ENCODE assay signal across 27 cellular contexts in genomic region chr10:80323298-80323697, GRCh38. TPM values are rescaled to one million over a fixed set of nuclear protein-coding genes. Genes with fewer than 3 reads are reported as not detected.
"Had no signal": no experiment of that assay in that cellular context is flagged by ENCODE, and none has a peak within 500 bp of the region (broad histone marks: within the 10 kb centered on the region; RNA-seq: fewer than 3 reads in every experiment).

No MANE protein-coding gene starts in this region.

- H3K4me3 ChIP-seq: Peyer's patch, SJSA1 had no signal

- H3K27ac Mint-ChIP-seq: activated CD4-positive, alpha-beta memory T cell treated with anti-CD3 and anti-CD28 coated beads for 36 hours; activated CD4-positive, alpha-beta T cell treated with anti-CD3 and anti-CD28 coated beads, Interleukin-2, amount 10 ng/mL, durations not matched to agents 24 days and 14 days; activated naive CD4-positive, alpha-beta T cell treated with anti-CD3 and anti-CD28 coated beads for 36 hours; activated naive CD8-positive, alpha-beta T cell had no signal

- H3K36me3 ChIP-seq: Peyer's patch, SJSA1 had no signal

- H3K27me3 ChIP-seq: Peyer's patch, SJSA1 had no signal

- H3K4me1 ChIP-seq: Peyer's patch had no signal

- H3K27ac ChIP-seq: Peyer's patch, RWPE1, SJSA1 had no signal

- DNase-seq: activated CD4-positive, alpha-beta memory T cell treated with anti-CD3 and anti-CD28 coated beads for 36 hours; activated CD4-positive, alpha-beta T cell treated with anti-CD3 and anti-CD28 coated beads, Interleukin-2, amount 10 ng/mL, durations not matched to agents 24 days and 14 days; activated CD4-positive, CD25-positive, alpha-beta regulatory T cell treated with anti-CD3 and anti-CD28 coated beads, Interleukin-2, amount 50 U/mL, for 72 hours; activated CD8-positive, alpha-beta memory T cell treated with anti-CD3 and anti-CD28 coated beads, Interleukin-2, amount 50 U/mL, for 48 hours; activated gamma-delta T cell; activated naive CD4-positive, alpha-beta T cell treated with anti-CD3 and anti-CD28 coated beads for 36 hours; activated T-cell treated with anti-CD3 and anti-CD28 coated beads, Interleukin-2, amount 50 U/mL, for 1 hour; amygdala; cerebellar nuclear complex; KG1; NCI-H1092 treated with DMSO at 0.1 percent for 48 hours; NCI-H1436 treated with DMSO at 0.1 percent for 48 hours; NCI-H187; NCI-H2081; NCI-H510A treated with DMSO at 0.1 percent for 48 hours; NK-92 treated with Interleukin-12 subunit alpha and Interleukin-12 subunit beta, amount 100 ng/mL, for 24 hours; Peyer's patch; Right ventricle myocardium superior; SW 1271 had no signal

- H3K4me3 Mint-ChIP-seq: activated CD4-positive, alpha-beta memory T cell treated with anti-CD3 and anti-CD28 coated beads for 36 hours; activated CD4-positive, alpha-beta T cell treated with anti-CD3 and anti-CD28 coated beads, Interleukin-2, amount 10 ng/mL, durations not matched to agents 24 days and 14 days; activated naive CD4-positive, alpha-beta T cell treated with anti-CD3 and anti-CD28 coated beads for 36 hours; activated naive CD8-positive, alpha-beta T cell had no signal

- H3K36me3 Mint-ChIP-seq: activated CD4-positive, alpha-beta memory T cell treated with anti-CD3 and anti-CD28 coated beads for 36 hours; activated naive CD8-positive, alpha-beta T cell had no signal

- H3K9me3 Mint-ChIP-seq: activated CD4-positive, alpha-beta memory T cell treated with anti-CD3 and anti-CD28 coated beads for 36 hours; activated CD4-positive, alpha-beta T cell treated with anti-CD3 and anti-CD28 coated beads, Interleukin-2, amount 10 ng/mL, durations not matched to agents 24 days and 14 days; activated naive CD4-positive, alpha-beta T cell treated with anti-CD3 and anti-CD28 coated beads for 36 hours had no signal

- H3K9me3 ChIP-seq: Peyer's patch, SJSA1 had no signal

- H3K4me1 Mint-ChIP-seq: activated CD4-positive, alpha-beta T cell treated with anti-CD3 and anti-CD28 coated beads, Interleukin-2, amount 10 ng/mL, durations not matched to agents 24 days and 14 days had no signal

- FAIRE-seq: colon had no signal

RNA-seq across cellular contexts. Expression of gene DYDC1, which starts 33.3 kb away (rescaled TPM):
- total RNA-seq: activated CD4-positive, alpha-beta memory T cell treated with anti-CD3 and anti-CD28 coated beads for 36 hours; activated CD4-positive, alpha-beta T cell treated with anti-CD3 and anti-CD28 coated beads, Interleukin-2, amount 10 ng/mL, durations not matched to agents 24 days and 14 days; activated naive CD4-positive, alpha-beta T cell treated with anti-CD3 and anti-CD28 coated beads for 36 hours; cardiac septum; LHCN-M2; MCF 10A; Peyer's patch; Right ventricle myocardium superior; SJSA1; T-helper 1 cell treated with Interleukin-12 subunit alpha and Interleukin-12 subunit beta and Interleukin-4 antibody, amounts not matched to agents 30 ng/mL and 1 ng/mL, for 36 hours had no signal

RNA-seq across cellular contexts. Expression of gene DYDC2, which starts 33.3 kb away (rescaled TPM):
- total RNA-seq: activated CD4-positive, alpha-beta memory T cell treated with anti-CD3 and anti-CD28 coated beads for 36 hours; activated CD4-positive, alpha-beta T cell treated with anti-CD3 and anti-CD28 coated beads, Interleukin-2, amount 10 ng/mL, durations not matched to agents 24 days and 14 days; activated naive CD4-positive, alpha-beta T cell treated with anti-CD3 and anti-CD28 coated beads for 36 hours; cardiac septum; LHCN-M2; MCF 10A; Right ventricle myocardium superior; SJSA1; T-helper 1 cell treated with Interleukin-12 subunit alpha and Interleukin-12 subunit beta and Interleukin-4 antibody, amounts not matched to agents 30 ng/mL and 1 ng/mL, for 36 hours had no signal

RNA-seq across cellular contexts. Expression of gene MAT1A, which starts 33.8 kb away (rescaled TPM):
- total RNA-seq: activated CD4-positive, alpha-beta memory T cell treated with anti-CD3 and anti-CD28 coated beads for 36 hours; activated CD4-positive, alpha-beta T cell treated with anti-CD3 and anti-CD28 coated beads, Interleukin-2, amount 10 ng/mL, durations not matched to agents 24 days and 14 days; activated naive CD4-positive, alpha-beta T cell treated with anti-CD3 and anti-CD28 coated beads for 36 hours; LHCN-M2; Peyer's patch; SJSA1; T-helper 1 cell treated with Interleukin-12 subunit alpha and Interleukin-12 subunit beta and Interleukin-4 antibody, amounts not matched to agents 30 ng/mL and 1 ng/mL, for 36 hours had no signal
